ENCODE assay signal across 8 cellular contexts in the genomic region with DNA sequence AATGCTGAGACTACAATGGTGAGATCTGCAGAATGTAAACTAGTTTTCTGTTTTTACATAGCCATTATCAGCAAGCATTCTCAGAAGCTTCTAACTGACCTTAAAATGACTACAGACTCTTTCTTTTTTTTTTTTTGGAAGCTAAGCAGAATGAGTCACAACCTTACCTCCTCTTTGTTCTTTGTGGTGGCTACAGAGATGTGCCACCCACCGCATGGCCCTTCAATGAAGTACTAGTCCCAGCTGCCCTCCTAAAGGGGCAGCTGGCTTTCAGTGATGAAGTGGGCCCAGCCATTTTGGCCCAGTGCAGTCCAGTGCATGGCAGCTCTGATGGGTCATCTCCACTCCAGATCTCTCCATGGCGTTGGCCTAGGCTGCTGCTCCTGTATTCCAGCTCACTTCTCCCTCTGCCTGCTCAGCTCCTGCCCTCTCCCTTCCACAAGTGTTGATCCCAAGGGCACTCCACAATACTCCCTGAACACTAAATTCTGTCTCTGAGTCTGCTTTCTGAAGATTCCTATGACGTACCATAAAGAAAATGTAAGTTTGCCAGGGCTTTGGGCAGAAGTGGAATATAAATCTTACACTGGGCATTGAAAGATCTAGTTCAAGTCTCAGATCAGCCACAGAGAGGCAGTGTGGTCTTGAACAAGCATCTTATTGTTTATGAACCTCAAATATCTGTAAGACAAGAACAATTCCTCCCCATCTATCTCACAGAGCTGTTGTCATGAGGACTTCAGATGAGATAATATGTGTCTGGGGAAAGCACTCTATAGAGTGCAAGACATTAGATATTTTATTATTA.
A peak's percentile ranks its signal among the peaks of the same experiment; 100 is the strongest.
DNase-seq lines count a peak whose midpoint lies in the region; ATAC-seq and TF ChIP-seq lines count a peak whose summit lies in the region.

No MANE protein-coding gene starts in this region.

- H3K9ac ChIP-seq in PC-3 (ENCODE audit: low read length) = no peak overlapping the region

- peak overlapping the region; percentile 98 for H3K27ac Mint-ChIP-seq in glutamatergic neuron (ENCODE audit: unreplicated experiment)

- no peak overlapping the region for H3K4me3 Mint-ChIP-seq in glutamatergic neuron (ENCODE audit: unreplicated experiment)

- H3F3A ChIP-seq in PC-3 (ENCODE audit: low read length, unreplicated experiment) = no peaks in the 10 kb centered on the region

- ATAC-seq in GM18511 (IDR thresholded peaks at IDR 0.05; ENCODE audit: unreplicated experiment) (peak; percentile 52), PC-3 (no peak), GM19455 (IDR thresholded peaks at IDR 0.05; ENCODE audit: unreplicated experiment) (no peak), GM21786 (IDR thresholded peaks at IDR 0.05; ENCODE audit: unreplicated experiment) (no peak), HG02642 (IDR thresholded peaks at IDR 0.05; ENCODE audit: poor library complexity, unreplicated experiment) (no peak)

- DNase-seq in AG08395 (ENCODE audit: low spot score) (peak; percentile 20), PC-3 (peak; percentile 19), glutamatergic neuron (peak; percentile 26), glomerular visceral epithelial cell (ENCODE audit: extremely low spot score) (no peak)

- H3K27ac ChIP-seq in PC-3 (ENCODE audit: low read length) = no peak overlapping the region

- intact Hi-C loops in PC-3 (cut with micrococcal nuclease) = no loop called here

- H3K27me3 Mint-ChIP-seq in glutamatergic neuron (ENCODE audit: unreplicated experiment) = peaks cover 3% of the 10 kb centered on the region

- CTCF ChIA-PET in PC-3 (lab: Charles Lee) = no interaction called here

- peaks cover 35% of the 10 kb centered on the region for H3K4me1 Mint-ChIP-seq in glutamatergic neuron (ENCODE audit: low read depth, unreplicated experiment)

- no peak overlapping the region for H3K4me2 ChIP-seq in PC-3 (ENCODE audit: low read length)

- no peaks in the 10 kb centered on the region for H3K79me2 ChIP-seq in PC-3 (ENCODE audit: low read length)

- no peaks in the 10 kb centered on the region for H3K9me2 ChIP-seq in PC-3 (replicated peaks; ENCODE audit: low read length)

- TF ChIP-seq CTCF in PC-3 (conservative IDR thresholded peaks at IDR 0.05; ENCODE audit: low read depth, low read length) (peak; percentile 19; the same call in 1 of the 2 replicates), glutamatergic neuron (IDR thresholded peaks at IDR 0.05; ENCODE audit: partially characterized antibody, unreplicated experiment) (no peak)

- POLR2A ChIA-PET in PC-3 (lab: Charles Lee; ENCODE audit: unreplicated experiment) = no interaction called here

- H3K36me3 ChIP-seq in PC-3 (ENCODE audit: low read depth, low read length) = no peaks in the 10 kb centered on the region

- BruUV-seq in PC-3 (replicated peaks; lab: Mats Ljungman, UMichigan) = no TSS peak

- H2AFZ ChIP-seq in PC-3 (ENCODE audit: low read length) = no peak overlapping the region

- H3K9me3 Mint-ChIP-seq in glutamatergic neuron (ENCODE audit: unreplicated experiment) = peaks cover 6% of the 10 kb centered on the region

- H3K9me3 ChIP-seq in PC-3 (ENCODE audit: low read length) = no peaks in the 10 kb centered on the region

- no peak overlapping the region for H3K4me3 ChIP-seq in PC-3 (ENCODE audit: low read length)

- H4K20me1 ChIP-seq in PC-3 (ENCODE audit: low read length) = no peaks in the 10 kb centered on the region

- H3K36me3 Mint-ChIP-seq in glutamatergic neuron (ENCODE audit: unreplicated experiment) = no peaks in the 10 kb centered on the region

- peaks cover 32% of the 10 kb centered on the region for H3K27me3 ChIP-seq in PC-3 (ENCODE audit: low read length)

- no peaks in the 10 kb centered on the region for H3K4me1 ChIP-seq in PC-3 (ENCODE audit: insufficient read depth, low read length)
